ENCODE assay signal across 1 cellular context in genomic region chr3:153162513-153163348, GRCh38.
TF ChIP-seq lines count a peak whose summit lies in the region.

No MANE protein-coding gene starts in this region.

TF ChIP-seq in HepG2, 621 proteins besides CTCF, POLR2A, EP300 and RAD21 (continued from another document and continues in another):
- TF ChIP-seq IRF9 (CRISPR knock-in tag; IDR thresholded peaks at IDR 0.05; ENCODE audit: borderline replicate concordance) = no peak
- TF ChIP-seq PAF1 (CRISPR knock-in tag; IDR thresholded peaks at IDR 0.05) = no peak
- no peak for TF ChIP-seq TFDP1 (CRISPR knock-in tag; IDR thresholded peaks at IDR 0.05; ENCODE audit: borderline replicate concordance)
- TF ChIP-seq ZNF451 (CRISPR knock-in tag; IDR thresholded peaks at IDR 0.05) = no peak
- no peak for TF ChIP-seq ATF7 (IDR thresholded peaks at IDR 0.05)
- TF ChIP-seq ATF7 (CRISPR knock-in tag; IDR thresholded peaks at IDR 0.05) = no peak
- TF ChIP-seq ZEB1 (IDR thresholded peaks at IDR 0.05; ENCODE audit: insufficient replicate concordance, low read depth) = no peak
- TF ChIP-seq ZNF441 (CRISPR knock-in tag; IDR thresholded peaks at IDR 0.05; ENCODE audit: borderline replicate concordance) = no peak
- peak; percentile 30; the same call in 1 of the 2 replicates for TF ChIP-seq ZMYM4 (CRISPR knock-in tag; IDR thresholded peaks at IDR 0.05)
- TF ChIP-seq ARHGAP35 (CRISPR knock-in tag; IDR thresholded peaks at IDR 0.05; ENCODE audit: borderline replicate concordance) = no peak
- TF ChIP-seq SMAD1 (CRISPR knock-in tag; IDR thresholded peaks at IDR 0.05; ENCODE audit: borderline replicate concordance, low read depth) = no peak
- no peak for TF ChIP-seq ZNF607 (CRISPR knock-in tag; IDR thresholded peaks at IDR 0.05; ENCODE audit: borderline replicate concordance)
- 0 out of 2 replicates have a peak, but pooled peaks have one; percentile 8 for TF ChIP-seq ZNF383 (CRISPR knock-in tag; IDR thresholded peaks at IDR 0.05; ENCODE audit: borderline replicate concordance)
- TF ChIP-seq UBTF (CRISPR knock-in tag; IDR thresholded peaks at IDR 0.05) = peak; percentile 61
- TF ChIP-seq SNAPC4 (CRISPR knock-in tag; IDR thresholded peaks at IDR 0.05) = no peak
- no peak for TF ChIP-seq ZNF883 (CRISPR knock-in tag; IDR thresholded peaks at IDR 0.05; ENCODE audit: not compliant biosample characterization)
- no peak for TF ChIP-seq TRAFD1 (CRISPR knock-in tag; IDR thresholded peaks at IDR 0.05; ENCODE audit: borderline replicate concordance)
- peak; percentile 24; the same call in 1 of the 2 replicates for TF ChIP-seq ZNF784 (CRISPR knock-in tag; IDR thresholded peaks at IDR 0.05; ENCODE audit: borderline replicate concordance)
- no peak for TF ChIP-seq KDM5A (IDR thresholded peaks at IDR 0.05; ENCODE audit: borderline replicate concordance, low read length)
- TF ChIP-seq JARID2 (CRISPR knock-in tag; IDR thresholded peaks at IDR 0.05; ENCODE audit: insufficient replicate concordance) = no peak
- peak; percentile 54; the same call in 1 of the 2 replicates for TF ChIP-seq ZBTB20 (CRISPR knock-in tag; IDR thresholded peaks at IDR 0.05; ENCODE audit: borderline replicate concordance, low read depth)
- TF ChIP-seq ZNF350 (CRISPR knock-in tag; IDR thresholded peaks at IDR 0.05; ENCODE audit: borderline replicate concordance, low read depth) = no peak; the same call in 1 of the 2 replicates
- TF ChIP-seq RBM39 (IDR thresholded peaks at IDR 0.05; ENCODE audit: low read depth, low read length, poor library complexity, severe bottlenecking) = no peak
- TF ChIP-seq ZSCAN29 (CRISPR knock-in tag; conservative IDR thresholded peaks at IDR 0.05) = 0 out of 2 replicates have a peak, but pooled peaks have one; percentile 70
- TF ChIP-seq HINFP (CRISPR knock-in tag; IDR thresholded peaks at IDR 0.05; ENCODE audit: low read depth) = no peak
- TF ChIP-seq HIC2 (CRISPR knock-in tag; IDR thresholded peaks at IDR 0.05; ENCODE audit: low read depth) = no peak
- no peak for TF ChIP-seq ZNF530 (CRISPR knock-in tag; IDR thresholded peaks at IDR 0.05; ENCODE audit: low read depth)
- no peak for TF ChIP-seq SMYD3 (CRISPR knock-in tag; IDR thresholded peaks at IDR 0.05)
- no peak for TF ChIP-seq CREBL2 (CRISPR knock-in tag; IDR thresholded peaks at IDR 0.05; ENCODE audit: borderline replicate concordance)
- TF ChIP-seq REST (IDR thresholded peaks at IDR 0.05; ENCODE audit: borderline replicate concordance in 1 of 2, low read depth in 1 of 2, low read length in 2 of 2) = no peak
- TF ChIP-seq ATAD3A (CRISPR knock-in tag; IDR thresholded peaks at IDR 0.05) = no peak
- no peak for TF ChIP-seq ARNTL (CRISPR knock-in tag; IDR thresholded peaks at IDR 0.05)
- no peak for TF ChIP-seq MLX (CRISPR knock-in tag; IDR thresholded peaks at IDR 0.05)
- no peak for TF ChIP-seq KLF13 (CRISPR knock-in tag; IDR thresholded peaks at IDR 0.05)
- TF ChIP-seq CHD2 (IDR thresholded peaks at IDR 0.05; ENCODE audit: low read depth, low read length) = no peak
